Comparison of ENCODE assay signal across 10 cellular contexts in the genomic region with DNA sequence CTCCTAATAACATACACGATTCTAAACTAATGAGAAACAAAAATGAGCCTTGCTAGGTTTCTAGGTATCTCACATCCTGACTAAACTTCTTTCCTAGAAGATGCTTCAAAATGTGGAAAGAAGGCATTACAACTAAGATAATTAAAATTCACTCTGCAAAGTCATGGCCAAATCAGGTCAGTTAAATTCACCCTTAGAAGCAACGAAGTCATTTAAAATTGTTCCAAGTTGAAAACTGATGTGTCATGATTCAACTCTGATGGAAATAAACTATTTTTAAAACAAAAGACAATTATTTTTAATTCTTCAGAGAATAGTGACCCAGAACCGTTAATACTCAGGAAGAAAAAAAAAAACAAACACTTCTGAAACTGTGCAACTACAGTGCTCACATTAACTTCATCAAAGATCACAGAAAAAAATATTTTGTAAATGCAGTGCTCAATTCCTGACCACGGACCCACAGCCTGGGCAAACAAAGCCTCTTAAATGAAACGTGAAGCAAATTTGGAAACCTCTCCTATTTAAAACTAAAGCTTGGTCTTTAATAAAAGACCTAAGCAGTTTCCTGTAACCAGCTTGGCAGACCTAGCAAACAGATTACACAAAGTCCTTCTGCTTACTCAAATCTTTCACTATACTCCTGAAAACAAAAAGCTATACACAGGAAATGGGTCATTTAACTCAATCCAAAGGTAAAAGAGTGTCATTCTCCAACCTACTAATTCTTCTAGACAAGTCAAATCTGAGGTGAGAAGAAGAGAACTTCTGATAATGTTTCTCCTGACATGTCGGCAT. TPM values are rescaled to one million over a fixed set of nuclear protein-coding genes. Genes with fewer than 3 reads are reported as not detected.
A peak's percentile ranks its signal among the peaks of the same experiment; 100 is the strongest.
DNase-seq lines count a peak whose midpoint lies in the region; ATAC-seq and TF ChIP-seq lines count a peak whose summit lies in the region.
"Had no signal": no experiment of that assay in that cellular context is flagged by ENCODE, and none has a peak within 500 bp of the region (broad histone marks: within the 10 kb centered on the region; RNA-seq: fewer than 3 reads in every experiment).

No MANE protein-coding gene starts in this region.

- H2BK15ac ChIP-seq in IMR-90 (ENCODE audit: low read depth, low read length), result peak overlapping the region; percentile 84; the same call in 2 of the 3 replicates

- 80% methylated on average over 1 of the region's 6 CpGs; no CpG with 5 or more reads in 1 of the 2 experiments for WGBS in IMR-90 (ENCODE audit: extremely low coverage in 2 of 2, insufficient read length in 1 of 2), 2 experiments

- peak overlapping the region; percentile 29 to 70; a peak in 3 of 4 replicates for H4K8ac ChIP-seq in IMR-90 (ENCODE audit: low read depth in 2 of 2, low read length in 2 of 2)

- no peaks in the 10 kb centered on the region for H3K27me3 ChIP-seq in IMR-90 (ENCODE audit: control insufficient read depth, insufficient read depth, low read length)
- no peaks in the 10 kb centered on the region for H3K27me3 ChIP-seq in lower lobe of right lung (ENCODE audit: low read depth)

- H3K4me3 Mint-ChIP-seq in activated naive CD4-positive, alpha-beta T cell treated with anti-CD3 and anti-CD28 coated beads, Interleukin-2, amount 10 ng/mL, durations not matched to agents 7 days and 5 days, result no peak overlapping the region

- peak overlapping the region; percentile 94 for H4K5ac ChIP-seq in IMR-90 (ENCODE audit: low read depth, low read length)

- POLR2A ChIA-PET in IMR-90 (lab: Charles Lee; ENCODE audit: unreplicated experiment), result no interaction called here

- CTCF ChIA-PET in IMR-90 (lab: Yijun Ruan, JAX), result no interaction called here
- CTCF ChIA-PET in activated naive CD4-positive, alpha-beta T cell treated with anti-CD3 and anti-CD28 coated beads, Interleukin-2, amount 10 ng/mL, durations not matched to agents 7 days and 5 days (lab: Charles Lee), result no interaction called here

- H2BK20ac ChIP-seq in IMR-90 (ENCODE audit: low read depth, low read length), result peak overlapping the region; percentile 53

- H2AK9ac ChIP-seq in IMR-90 (replicated peaks; ENCODE audit: low read depth, low read length, poor library complexity), result no peak overlapping the region

- H2BK5ac ChIP-seq in IMR-90 (ENCODE audit: low read depth, low read length, poor library complexity, severe bottlenecking), result peak overlapping the region; percentile 88

- TF ChIP-seq CTCF in AG10803 (conservative IDR thresholded peaks at IDR 0.05; ENCODE audit: low read length) (no peak), IMR-90 (conservative IDR thresholded peaks at IDR 0.05; ENCODE audit: low read depth, low read length) (no peak), lower lobe of right lung (IDR thresholded peaks at IDR 0.05) (no peak)

- H3K23ac ChIP-seq in IMR-90 (ENCODE audit: low read depth, low read length), result peak overlapping the region; percentile 85

- H3K56ac ChIP-seq in IMR-90 (ENCODE audit: extremely low read depth, insufficient read depth, low read length), result 0 out of 2 replicates have a peak overlapping the region, but pooled peaks have one; percentile 36

- peak overlapping the region; percentile 76 for H2BK120ac ChIP-seq in IMR-90 (ENCODE audit: low read depth, low read length)

- dilution Hi-C loops in IMR-90 (cut with HindIII; ENCODE audit: low sequenced_read_pairs, unreplicated experiment), result no loop called here

- DNase-seq in AG10803 (ENCODE audit: low read depth) (peak; percentile 60), IMR-90 (peak; percentile 42), caudate nucleus (lab: John Stamatoyannopoulos, UW) (no peak), lower lobe of right lung (no peak), erythroblast (lab: John Stamatoyannopoulos, UW) (no peak)
- DNase-seq in activated naive CD4-positive, alpha-beta T cell treated with anti-CD3 and anti-CD28 coated beads, Interleukin-2, amount 10 ng/mL, durations not matched to agents 7 days and 5 days, result no peak
- no peak for DNase-seq in effector CD4-positive, alpha-beta T cell
- DNase-seq: NCI-H1930 had no signal

- H3K36me3 ChIP-seq in IMR-90 (ENCODE audit: control insufficient read depth, insufficient read depth, low read length) (no peaks in the 10 kb centered on the region), lower lobe of right lung (no peaks in the 10 kb centered on the region)

- H3K4me3 ChIP-seq in AG10803 (ENCODE audit: low read length) (no peak overlapping the region), IMR-90 (ENCODE audit: insufficient read depth, low read depth, low read length) (no peak overlapping the region), lower lobe of right lung (no peak overlapping the region)

- TF ChIP-seq POLR2A in IMR-90 (IDR thresholded peaks at IDR 0.05; ENCODE audit: low read depth, low read length) (no peak), erythroblast (IDR thresholded peaks at IDR 0.05; ENCODE audit: low read length) (no peak)

- H3K4me1 ChIP-seq in IMR-90 (ENCODE audit: control insufficient read depth, insufficient read depth, low read length) (peaks cover 4% of the 10 kb centered on the region; the same call in 1 of the 2 replicates), lower lobe of right lung (peaks cover 8% of the 10 kb centered on the region)

- no peaks in the 10 kb centered on the region for H3K9me3 Mint-ChIP-seq in activated naive CD4-positive, alpha-beta T cell treated with anti-CD3 and anti-CD28 coated beads, Interleukin-2, amount 10 ng/mL, durations not matched to agents 7 days and 5 days
- H3K9me3 Mint-ChIP-seq: activated T-helper 2 cell treated with anti-CD3 and anti-CD28 coated beads, Interferon-gamma antibody, Interleukin-2, Interleukin-4, amounts not matched to agents 10 μg/mL and 5 μg/mL and 100 μg/mL, durations not matched to agents 14 hours and 24 hours and 36 hours had no signal

- H3K9ac ChIP-seq in IMR-90 (ENCODE audit: low read depth, low read length), result peak overlapping the region; percentile 67

- in situ Hi-C loops in IMR-90 (cut with MboI; ENCODE audit: low sequenced_read_pairs), result no loop called here

- intact Hi-C loops in IMR-90 (cut with micrococcal nuclease), result no loop called here
- intact Hi-C loops in lower lobe of right lung (cut with DNase I), result no loop called here

- no peak overlapping the region for H3K27ac Mint-ChIP-seq in activated naive CD4-positive, alpha-beta T cell treated with anti-CD3 and anti-CD28 coated beads, Interleukin-2, amount 10 ng/mL, durations not matched to agents 7 days and 5 days
- H3K27ac Mint-ChIP-seq: activated T-helper 2 cell treated with anti-CD3 and anti-CD28 coated beads, Interferon-gamma antibody, Interleukin-2, Interleukin-4, amounts not matched to agents 10 μg/mL and 5 μg/mL and 100 μg/mL, durations not matched to agents 14 hours and 24 hours and 36 hours had no signal

- peak overlapping the region; percentile 59 for H3K14ac ChIP-seq in IMR-90 (replicated peaks; ENCODE audit: low read depth, low read length)

- ATAC-seq in IMR-90 (ENCODE audit: low read depth) (peak; percentile 55), lower lobe of right lung (no peak), HG03432 (IDR thresholded peaks at IDR 0.05; ENCODE audit: unreplicated experiment) (no peak)

- peak overlapping the region; percentile 66 for H3K4ac ChIP-seq in IMR-90 (ENCODE audit: low read depth, low read length)

- peaks cover 7% of the 10 kb centered on the region for H3K4me1 Mint-ChIP-seq in activated naive CD4-positive, alpha-beta T cell treated with anti-CD3 and anti-CD28 coated beads, Interleukin-2, amount 10 ng/mL, durations not matched to agents 7 days and 5 days

- H3K9me3 ChIP-seq in IMR-90 (ENCODE audit: control insufficient read depth, insufficient read depth, low read length), result no peaks in the 10 kb centered on the region
- H3K9me3 ChIP-seq in lower lobe of right lung, result no peaks in the 10 kb centered on the region

- peaks cover 4 to 12% of the 10 kb centered on the region in 2 experiments; a peak in 3 of 4 replicates for H3K79me1 ChIP-seq in IMR-90 (ENCODE audit: low read depth in 1 of 2, low read length in 2 of 2)

- peak overlapping the region; percentile 70; the same call in 1 of the 2 replicates for H4K91ac ChIP-seq in IMR-90 (ENCODE audit: insufficient read depth, low read depth, low read length)

- H4K20me1 ChIP-seq in IMR-90 (ENCODE audit: insufficient read depth, low read length), result no peaks in the 10 kb centered on the region

- H3K4me2 ChIP-seq in IMR-90 (ENCODE audit: low read depth, low read length), result peak overlapping the region; percentile 94

- H3K36me3 Mint-ChIP-seq in activated naive CD4-positive, alpha-beta T cell treated with anti-CD3 and anti-CD28 coated beads, Interleukin-2, amount 10 ng/mL, durations not matched to agents 7 days and 5 days, result no peaks in the 10 kb centered on the region

- peak overlapping the region; percentile 84 for H3K27ac ChIP-seq in IMR-90 (ENCODE audit: insufficient read depth, low read length)
- H3K27ac ChIP-seq in caudate nucleus (ENCODE audit: low read depth, low read length), result peak overlapping the region; percentile 82
- peak overlapping the region; percentile 6 for H3K27ac ChIP-seq in lower lobe of right lung

- H3K9me1 ChIP-seq in IMR-90 (ENCODE audit: insufficient read depth, low read length), result no peaks in the 10 kb centered on the region

- H2AFZ ChIP-seq in IMR-90 (replicated peaks; ENCODE audit: low read length, poor library complexity), result no peak overlapping the region

- no peaks in the 10 kb centered on the region for H3K27me3 Mint-ChIP-seq in activated naive CD4-positive, alpha-beta T cell treated with anti-CD3 and anti-CD28 coated beads, Interleukin-2, amount 10 ng/mL, durations not matched to agents 7 days and 5 days

- no peak overlapping the region for H2AK5ac ChIP-seq in IMR-90 (ENCODE audit: low read depth, low read length)

- TF ChIP-seq RAD21 in IMR-90 (IDR thresholded peaks at IDR 0.05; ENCODE audit: low read length), result no peak

- peak overlapping the region; percentile 98 for H3K18ac ChIP-seq in IMR-90 (ENCODE audit: low read depth, low read length)

- BruUV-seq in IMR-90 (replicated peaks; lab: Mats Ljungman, UMichigan), result no TSS peak

TF ChIP-seq in IMR-90, 13 proteins besides CTCF, POLR2A, EP300 and RAD21:
- no peak for TF ChIP-seq CHD1 (IDR thresholded peaks at IDR 0.05; ENCODE audit: low read depth, low read length)
- TF ChIP-seq NFE2L2 (IDR thresholded peaks at IDR 0.05; ENCODE audit: low read depth, low read length), result peak; percentile 70; the same call in 1 of the 2 replicates
- no peak for TF ChIP-seq MAFK (IDR thresholded peaks at IDR 0.05; ENCODE audit: low read depth, low read length)
- TF ChIP-seq CEBPB (IDR thresholded peaks at IDR 0.05; ENCODE audit: low read depth, low read length), result no peak
- no peak for TF ChIP-seq FOS (IDR thresholded peaks at IDR 0.05; ENCODE audit: low read depth, low read length)

RNA-seq across cellular contexts. Expression of gene CHN1, which starts 39.0 kb away (rescaled TPM):
- total RNA-seq in IMR-90 (2012; rRNA removed), result 54.4 and 58.4 TPM in 2 replicates
- polyA plus RNA-seq in IMR-90 (2012; rRNA removed), result 65.3 and 66.9 TPM in 2 replicates
- polyA plus RNA-seq in IMR-90 (2012; cell fraction: cytosol; rRNA removed), result 19.4 and 37.8 TPM in 2 replicates
- polyA plus RNA-seq in IMR-90 (2012; cell fraction: nucleus; rRNA removed; ENCODE audit: low replicate concordance), result 4.6 and 47.5 TPM in 2 replicates
- 16.8 TPM for total RNA-seq in lower lobe of right lung

Comparison
In these comparisons a context has a peak if more than half of its experiments do, and no peak if none do; other contexts are left out.
1. DNase-seq: peak in AG10803 (single experiment) and IMR-90 (single experiment); none in caudate nucleus (0 of 61), lower lobe of right lung (single experiment), erythroblast (0 of 2), activated naive CD4-positive, alpha-beta T cell treated with anti-CD3 and anti-CD28 coated beads, Interleukin-2, amount 10 ng/mL, durations not matched to agents 7 days and 5 days (single experiment) and effector CD4-positive, alpha-beta T cell (single experiment).
2. H3K27ac ChIP-seq: peak in every context shown above with its lines; median percentile 84 in IMR-90; 82 in caudate nucleus; 6 in lower lobe of right lung.